Comparison of ENCODE assay signal across 16 cellular contexts in the genomic region with DNA sequence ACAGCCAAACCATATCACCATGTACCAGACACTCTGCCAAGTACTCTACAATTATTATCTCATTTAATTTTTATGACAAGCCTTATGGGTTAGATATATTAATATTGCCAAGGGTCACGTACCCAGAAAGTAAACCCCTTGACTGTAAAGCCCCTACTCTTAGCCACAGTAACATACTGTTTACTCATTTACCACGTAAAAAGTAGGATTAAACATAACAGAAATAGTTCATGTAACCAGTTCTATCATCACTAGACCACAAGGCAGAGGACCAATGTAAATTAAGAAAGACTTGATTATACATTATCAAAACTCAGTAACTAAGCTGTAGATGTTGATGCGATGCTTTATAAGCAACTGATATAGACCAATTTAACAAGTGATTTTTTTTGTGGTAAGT.
A peak's percentile ranks its signal among the peaks of the same experiment; 100 is the strongest.
DNase-seq lines count a peak whose midpoint lies in the region; ATAC-seq and TF ChIP-seq lines count a peak whose summit lies in the region.
"Had no signal": no experiment of that assay in that cellular context is flagged by ENCODE, and none has a peak within 500 bp of the region (broad histone marks: within the 10 kb centered on the region; RNA-seq: fewer than 3 reads in every experiment).

No MANE protein-coding gene starts in this region.

- H3K4me3 ChIP-seq in OCI-LY3 (ENCODE audit: low read length) (peak overlapping the region; percentile 72), GM23248 (no peak overlapping the region)

- H3K4me2 ChIP-seq in OCI-LY3 (ENCODE audit: low read length), result peak overlapping the region; percentile 98
- no peak overlapping the region for H3K4me2 ChIP-seq in GM23248 (ENCODE audit: unreplicated experiment)

- no peaks in the 10 kb centered on the region for H4K20me1 ChIP-seq in OCI-LY3 (ENCODE audit: insufficient read depth, low read length)
- H4K20me1 ChIP-seq in GM23248 (ENCODE audit: insufficient read depth), result no peaks in the 10 kb centered on the region

- DNase-seq in KBM-7 (no peak), GM23248 (no peak)
- no peak for DNase-seq in activated CD4-positive, alpha-beta T cell treated with anti-CD3 and anti-CD28 coated beads, Interleukin-2, amount 50 U/mL, for 48 hours
- DNase-seq: BE2C; CD4-positive, alpha-beta memory T cell; DMS79; H9; NCI-H187 treated with DMSO at 0.1 percent for 48 hours; SIG-M5; T-helper 17 cell had no signal

- WGBS in GM23248 (ENCODE audit: low coverage in 1 of 2, low lambda C conversion rate in 2 of 2, missing lambda C conversion rate in 2 of 2), 2 experiments, result 18% methylated on average over 3 of the region's 3 CpGs

- H3K36me3 ChIP-seq in OCI-LY3 (replicated peaks; ENCODE audit: low read depth, low read length) (no peaks in the 10 kb centered on the region), GM23248 (ENCODE audit: low read depth) (no peaks in the 10 kb centered on the region)
- H3K36me3 ChIP-seq: BE2C had no signal

- H3F3A ChIP-seq in GM23248 (ENCODE audit: insufficient read depth), result no peaks in the 10 kb centered on the region

- no peaks in the 10 kb centered on the region for H3K9me2 ChIP-seq in GM23248 (ENCODE audit: insufficient read depth)

- no peaks in the 10 kb centered on the region for H3K9me3 ChIP-seq in OCI-LY3 (ENCODE audit: insufficient read depth, low read length)
- no peaks in the 10 kb centered on the region for H3K9me3 ChIP-seq in GM23248 (ENCODE audit: low read depth)
- H3K9me3 ChIP-seq: BE2C had no signal

- ATAC-seq in GM18868 (IDR thresholded peaks at IDR 0.05; ENCODE audit: unreplicated experiment) (peak; percentile 20), HG02610 (IDR thresholded peaks at IDR 0.05; ENCODE audit: unreplicated experiment) (peak; percentile 29), HG03139 (IDR thresholded peaks at IDR 0.05; ENCODE audit: unreplicated experiment) (peak; percentile 21), GM18498 (IDR thresholded peaks at IDR 0.05; ENCODE audit: unreplicated experiment) (no peak)
- ATAC-seq: HepG2, T-helper 17 cell had no signal

- in situ Hi-C loops in KBM-7 (cut with MboI; ENCODE audit: low pct_unique_long_range_greater_than_20kb, low sequenced_read_pairs), result no loop called here
- in situ Hi-C loops in GM23248 (cut with MboI), result no loop called here

- H2AFZ ChIP-seq in OCI-LY3 (ENCODE audit: low read depth, low read length), result peak overlapping the region; percentile 81
- no peak overlapping the region for H2AFZ ChIP-seq in GM23248

- no peak for TF ChIP-seq CTCF in OCI-LY3 (IDR thresholded peaks at IDR 0.05; ENCODE audit: low read depth, low read length)

- no peak overlapping the region for H3K9ac ChIP-seq in OCI-LY3 (ENCODE audit: low read length)
- H3K9ac ChIP-seq in GM23248, result no peak overlapping the region

- H3K4me1 ChIP-seq in OCI-LY3 (ENCODE audit: low read length), result peaks cover 16% of the 10 kb centered on the region
- H3K4me1 ChIP-seq in GM23248 (ENCODE audit: insufficient read depth), result no peaks in the 10 kb centered on the region
- H3K4me1 ChIP-seq: BE2C had no signal

- H3K27ac ChIP-seq in OCI-LY3 (ENCODE audit: low read length) (no peak overlapping the region), GM23248 (no peak overlapping the region)

- H3K79me2 ChIP-seq in OCI-LY3 (ENCODE audit: low read length) (no peaks in the 10 kb centered on the region), GM23248 (ENCODE audit: insufficient read depth) (no peaks in the 10 kb centered on the region)

- H3K27me3 ChIP-seq in OCI-LY3 (ENCODE audit: low read depth, low read length) (no peaks in the 10 kb centered on the region), GM23248 (replicated peaks; ENCODE audit: insufficient read depth) (no peaks in the 10 kb centered on the region)
- H3K27me3 ChIP-seq: BE2C had no signal
